Comparison of ENCODE assay signal across 8 cellular contexts in the genomic region with DNA sequence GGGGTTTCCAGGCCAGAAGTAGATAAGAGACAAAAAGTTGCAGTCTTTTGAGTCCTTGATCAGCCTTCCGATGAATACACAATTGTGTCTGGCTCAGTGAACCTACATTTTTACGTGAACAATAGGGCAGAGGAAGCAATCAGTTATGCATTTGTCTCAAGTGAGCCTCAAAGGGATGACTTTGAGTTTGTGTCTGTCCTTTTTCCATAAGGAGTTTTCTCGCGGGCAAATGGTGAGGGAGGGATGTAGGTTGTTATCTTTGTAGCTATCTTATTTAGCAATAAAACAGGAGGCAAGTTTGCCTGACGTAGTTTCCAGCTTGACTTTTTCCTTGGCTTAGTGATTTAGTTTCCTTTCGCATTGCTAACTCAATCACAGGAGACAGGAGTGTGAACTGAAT.
DNase-seq lines count a peak whose midpoint lies in the region; ATAC-seq and TF ChIP-seq lines count a peak whose summit lies in the region.
"Not testable (repeated sequence)": the region's sequence is repeated elsewhere in the genome, so short reads cannot be mapped to it uniquely, and the experiment has no call there.

No MANE protein-coding gene starts in this region.

- not testable (repeated sequence) for H2BK15ac ChIP-seq in IMR-90 (ENCODE audit: low read depth, low read length)

- H2AK9ac ChIP-seq in IMR-90 (replicated peaks; ENCODE audit: low read depth, low read length, poor library complexity) = not testable (repeated sequence)

- H3K14ac ChIP-seq in IMR-90 (replicated peaks; ENCODE audit: low read depth, low read length) = not testable (repeated sequence)

- H4K5ac ChIP-seq in IMR-90 (ENCODE audit: low read depth, low read length) = not testable (repeated sequence)

- H3K27me3 ChIP-seq in IMR-90 (ENCODE audit: control insufficient read depth, insufficient read depth, low read length); adrenal gland; heart right ventricle; skeletal muscle satellite cell (ENCODE audit: control insufficient read depth, insufficient read depth, low read length): not testable (repeated sequence)

- in situ Hi-C loops in IMR-90 (cut with MboI; ENCODE audit: low sequenced_read_pairs) = not testable (repeated sequence)

- H2AFZ ChIP-seq in IMR-90 (replicated peaks; ENCODE audit: low read length, poor library complexity) = not testable (repeated sequence)

- H3K4me2 ChIP-seq in IMR-90 (ENCODE audit: low read depth, low read length) (peak overlapping the region; percentile 78), skeletal muscle satellite cell (ENCODE audit: low read length) (peak overlapping the region; percentile 73)

- H2BK120ac ChIP-seq in IMR-90 (ENCODE audit: low read depth, low read length) = peak overlapping the region; percentile 81

- not testable (repeated sequence) for H3K9ac ChIP-seq in IMR-90 (ENCODE audit: low read depth, low read length)
- H3K9ac ChIP-seq in skeletal muscle satellite cell (ENCODE audit: low read depth, low read length) = peak overlapping the region; percentile 72

- H3K36me3 ChIP-seq in IMR-90 (ENCODE audit: control insufficient read depth, insufficient read depth, low read length); adrenal gland (replicated peaks in 1 of 2); heart right ventricle; skeletal muscle satellite cell (ENCODE audit: insufficient read depth, low read length): not testable (repeated sequence)

- not testable (repeated sequence) for H3K9me3 Mint-ChIP-seq in activated B cell treated with CpG ODN at 0.5 μM for 24 hours; endothelial cell (ENCODE audit: unreplicated experiment); nephron

- H3K4me1 ChIP-seq in IMR-90 (ENCODE audit: control insufficient read depth, insufficient read depth, low read length); adrenal gland (replicated peaks in 1 of 2): not testable (repeated sequence)
- H3K4me1 ChIP-seq in heart right ventricle (peaks cover 2 to 32% (median 17%) of the 10 kb centered on the region in 9 donors), skeletal muscle satellite cell (ENCODE audit: control insufficient read depth, insufficient read depth, low read length) (peaks cover 18% of the 10 kb centered on the region)

- peak overlapping the region; percentile 17; the same call in 1 of the 2 replicates for H3K56ac ChIP-seq in IMR-90 (ENCODE audit: extremely low read depth, insufficient read depth, low read length)

- H3K36me3 Mint-ChIP-seq in activated B cell treated with CpG ODN at 0.5 μM for 24 hours (ENCODE audit: low read depth); endothelial cell (ENCODE audit: low read depth, unreplicated experiment); nephron (ENCODE audit: low read depth): not testable (repeated sequence)

- not testable (repeated sequence) for ATAC-seq in IMR-90 (ENCODE audit: low read depth); activated B cell treated with CpG ODN at 0.5 μM for 24 hours (ENCODE audit: low read depth)
- ATAC-seq in heart right ventricle = peak in 5 of 8 donors; percentile 1 to 25 (median 21)

- H4K8ac ChIP-seq in IMR-90 (ENCODE audit: low read depth in 2 of 2, low read length in 2 of 2) = 0 out of 4 replicates have a peak overlapping the region, but pooled peaks of 1 of the 2 experiments have one; percentile 49

- H2BK5ac ChIP-seq in IMR-90 (ENCODE audit: low read depth, low read length, poor library complexity, severe bottlenecking) = peak overlapping the region; percentile 67

- not testable (repeated sequence) for H3K9me1 ChIP-seq in IMR-90 (ENCODE audit: insufficient read depth, low read length)

- H3K27me3 Mint-ChIP-seq in activated B cell treated with CpG ODN at 0.5 μM for 24 hours; endothelial cell (ENCODE audit: unreplicated experiment); nephron (ENCODE audit: low read depth): not testable (repeated sequence)

- not testable (repeated sequence) for H3K27ac ChIP-seq in IMR-90 (ENCODE audit: insufficient read depth, low read length)
- peak overlapping the region in 4 of 5 donors; percentile 75 to 92 (median 83) for H3K27ac ChIP-seq in adrenal gland
- peak overlapping the region in 8 of 10 donors; percentile 71 to 88 (median 82) for H3K27ac ChIP-seq in heart right ventricle

- CTCF ChIA-PET in IMR-90 (lab: Yijun Ruan, JAX); activated B cell treated with CpG ODN at 0.5 μM for 24 hours (lab: Charles Lee): not testable (repeated sequence)

- TF ChIP-seq RAD21 in IMR-90 (IDR thresholded peaks at IDR 0.05; ENCODE audit: low read length) = not testable (repeated sequence)

- peak overlapping the region; percentile 72; the same call in 1 of the 2 replicates for H2BK20ac ChIP-seq in IMR-90 (ENCODE audit: low read depth, low read length)

- POLR2A ChIA-PET in IMR-90 (lab: Charles Lee; ENCODE audit: unreplicated experiment); activated B cell treated with CpG ODN at 0.5 μM for 24 hours (lab: Charles Lee): not testable (repeated sequence)

- H3K27ac Mint-ChIP-seq in activated B cell treated with CpG ODN at 0.5 μM for 24 hours (peak overlapping the region; percentile 9), endothelial cell (ENCODE audit: unreplicated experiment) (peak overlapping the region; percentile 99), nephron (peak overlapping the region; percentile 72 to 87 (median 83))

- H3K23ac ChIP-seq in IMR-90 (ENCODE audit: low read depth, low read length) = not testable (repeated sequence)

- no CpG with 5 or more reads among the region's 6 CpGs for WGBS in IMR-90 (ENCODE audit: extremely low coverage in 2 of 2, insufficient read length in 1 of 2), 2 experiments
- 16 to 20% methylated on average over 4 to 5 of the region's 6 CpGs; no CpG with 5 or more reads in 2 of the 4 donors for WGBS in adrenal gland, 4 donors
- 26 to 39% methylated on average over 4 of the region's 6 CpGs for WGBS in heart right ventricle, 2 donors

- TF ChIP-seq POLR2A in IMR-90 (IDR thresholded peaks at IDR 0.05; ENCODE audit: low read depth, low read length); adrenal gland (IDR thresholded peaks at IDR 0.05): not testable (repeated sequence)

- not testable (repeated sequence) for BruUV-seq in IMR-90 (replicated peaks; lab: Mats Ljungman, UMichigan)

- peak overlapping the region; percentile 70; the same call in 1 of the 2 replicates for H3K18ac ChIP-seq in IMR-90 (ENCODE audit: low read depth, low read length)

- dilution Hi-C loops in IMR-90 (cut with HindIII; ENCODE audit: low sequenced_read_pairs, unreplicated experiment) = not testable (repeated sequence)

- H2AK5ac ChIP-seq in IMR-90 (ENCODE audit: low read depth, low read length) = peak overlapping the region; percentile 28

- peaks cover 6 to 16% of the 10 kb centered on the region in 2 experiments; a peak in 2 of 4 replicates for H3K79me1 ChIP-seq in IMR-90 (ENCODE audit: low read depth in 1 of 2, low read length in 2 of 2)

- H3K4me3 ChIP-seq in IMR-90 (ENCODE audit: insufficient read depth, low read depth, low read length); adrenal gland; heart right ventricle; skeletal muscle satellite cell (ENCODE audit: low read length): not testable (repeated sequence)

- H3K9me3 ChIP-seq in IMR-90 (ENCODE audit: control insufficient read depth, insufficient read depth, low read length); adrenal gland (replicated peaks in 1 of 3); heart right ventricle; skeletal muscle satellite cell (replicated peaks; ENCODE audit: low read length): not testable (repeated sequence)

- intact Hi-C loops in IMR-90 (cut with micrococcal nuclease); activated B cell treated with CpG ODN at 0.5 μM for 24 hours (cut with micrococcal nuclease); adrenal gland (cut with DNase I); heart right ventricle (cut with DNase I): not testable (repeated sequence)

- H3K4me1 Mint-ChIP-seq in activated B cell treated with CpG ODN at 0.5 μM for 24 hours (peaks cover 28% of the 10 kb centered on the region), endothelial cell (ENCODE audit: unreplicated experiment) (peaks cover 18% of the 10 kb centered on the region), nephron (peaks cover 21% of the 10 kb centered on the region)

- H4K91ac ChIP-seq in IMR-90 (ENCODE audit: insufficient read depth, low read depth, low read length) = not testable (repeated sequence)

- DNase-seq in A172 (ENCODE audit: low spot score) (peak; percentile 37), IMR-90 (peak; percentile 41), adrenal gland (peak in 1 of 7 donors; percentile 55)
- not testable (repeated sequence) for DNase-seq in activated B cell treated with CpG ODN at 0.5 μM for 24 hours; endothelial cell (ENCODE audit: low spot score); heart right ventricle

- peak overlapping the region; percentile 86 for H3K4ac ChIP-seq in IMR-90 (ENCODE audit: low read depth, low read length)

- not testable (repeated sequence) for H3K4me3 Mint-ChIP-seq in activated B cell treated with CpG ODN at 0.5 μM for 24 hours
- H3K4me3 Mint-ChIP-seq in endothelial cell (ENCODE audit: unreplicated experiment) (peak overlapping the region; percentile 65), nephron (peak overlapping the region in 2 of 3 experiments; percentile 13 to 57)

- H4K20me1 ChIP-seq in IMR-90 (ENCODE audit: insufficient read depth, low read length) = not testable (repeated sequence)

- TF ChIP-seq CTCF in IMR-90 (conservative IDR thresholded peaks at IDR 0.05; ENCODE audit: low read depth, low read length); activated B cell treated with CpG ODN at 0.5 μM for 24 hours (IDR thresholded peaks at IDR 0.05); adrenal gland (IDR thresholded peaks at IDR 0.05); endothelial cell (IDR thresholded peaks at IDR 0.05; ENCODE audit: unreplicated experiment); heart right ventricle (IDR thresholded peaks at IDR 0.05); nephron (IDR thresholded peaks at IDR 0.05; ENCODE audit: unreplicated experiment in 3 of 3): not testable (repeated sequence)

TF ChIP-seq in IMR-90, 13 proteins besides CTCF, POLR2A, EP300 and RAD21:
- TF ChIP-seq CEBPB (IDR thresholded peaks at IDR 0.05; ENCODE audit: low read depth, low read length) = 0 out of 2 replicates have a peak, but pooled peaks have one; percentile 4

Comparison
In these comparisons a context has a peak if more than half of its experiments do, and no peak if none do; other contexts are left out.
1. H3K27ac Mint-ChIP-seq: peak in every context shown above with its lines; median percentile 99 in endothelial cell; 83 in nephron; 9 in activated B cell treated with CpG ODN at 0.5 μM for 24 hours.